8 cellular contexts compared by ENCODE assay signal in genomic region chr15:101965860-101966259, GRCh38.
DNase-seq lines count a peak whose midpoint lies in the region; ATAC-seq and TF ChIP-seq lines count a peak whose summit lies in the region.
"Not testable (repeated sequence)": the region's sequence is repeated elsewhere in the genome, so short reads cannot be mapped to it uniquely, and the experiment has no call there.

No MANE protein-coding gene starts in this region.

- not testable (repeated sequence) for H3K27me3 Mint-ChIP-seq in activated CD8-positive, alpha-beta memory T cell treated with anti-CD3 and anti-CD28 coated beads, Interleukin-2, amount 10 ng/mL, durations not matched to agents 7 days and 5 days; endothelial cell (ENCODE audit: unreplicated experiment)

- TF ChIP-seq CTCF in DND-41 (IDR thresholded peaks at IDR 0.05; ENCODE audit: borderline replicate concordance, extremely low read depth, low read length, poor library complexity, severe bottlenecking); endothelial cell (IDR thresholded peaks at IDR 0.05; ENCODE audit: unreplicated experiment); upper lobe of right lung (IDR thresholded peaks at IDR 0.05): not testable (repeated sequence)

- H3K9me3 Mint-ChIP-seq in activated CD8-positive, alpha-beta memory T cell treated with anti-CD3 and anti-CD28 coated beads, Interleukin-2, amount 10 ng/mL, durations not matched to agents 7 days and 5 days (ENCODE audit: low read depth); endothelial cell (ENCODE audit: unreplicated experiment): not testable (repeated sequence)

- H3K18ac ChIP-seq in mesenchymal stem cell (ENCODE audit: low read depth in 1 of 2, low read length in 2 of 2): not testable (repeated sequence)

- not testable (repeated sequence) for H3K9ac ChIP-seq in DND-41 (ENCODE audit: low read depth, low read length); mesenchymal stem cell (ENCODE audit: low read length)

- H2BK5ac ChIP-seq in mesenchymal stem cell (ENCODE audit: low read depth, low read length, poor library complexity, severe bottlenecking): not testable (repeated sequence)

- not testable (repeated sequence) for H3K4me1 Mint-ChIP-seq in activated CD8-positive, alpha-beta memory T cell treated with anti-CD3 and anti-CD28 coated beads, Interleukin-2, amount 10 ng/mL, durations not matched to agents 7 days and 5 days; endothelial cell (ENCODE audit: unreplicated experiment)

- not testable (repeated sequence) for H2AFZ ChIP-seq in DND-41 (ENCODE audit: low read depth, low read length); mesenchymal stem cell (ENCODE audit: low read depth, low read length)

- H3K27ac Mint-ChIP-seq in activated CD8-positive, alpha-beta memory T cell treated with anti-CD3 and anti-CD28 coated beads, Interleukin-2, amount 10 ng/mL, durations not matched to agents 7 days and 5 days; endothelial cell (ENCODE audit: unreplicated experiment): not testable (repeated sequence)

- WGBS in right cardiac atrium: 94% methylated on average over 8 of the region's 8 CpGs
- 100% methylated on average over 3 of the region's 8 CpGs for WGBS in mesenchymal stem cell

- H3K4ac ChIP-seq in mesenchymal stem cell (ENCODE audit: low read depth in 1 of 2, low read length in 2 of 2): not testable (repeated sequence)

- intact Hi-C loops in right cardiac atrium (cut with DNase I); upper lobe of right lung (cut with DNase I): not testable (repeated sequence)

- CTCF ChIA-PET in activated CD8-positive, alpha-beta memory T cell treated with anti-CD3 and anti-CD28 coated beads, Interleukin-2, amount 10 ng/mL, durations not matched to agents 7 days and 5 days (lab: Charles Lee): not testable (repeated sequence)

- H4K8ac ChIP-seq in mesenchymal stem cell (ENCODE audit: low read length): peak overlapping the region; percentile 29

- not testable (repeated sequence) for H3K23ac ChIP-seq in mesenchymal stem cell (ENCODE audit: low read length in 2 of 2)

- H3K27me3 ChIP-seq in DND-41 (ENCODE audit: insufficient read depth, low read length, poor library complexity); MG63; right cardiac atrium (ENCODE audit: control insufficient read depth, insufficient read depth); mesenchymal stem cell (ENCODE audit: control insufficient read depth in 1 of 2, insufficient read depth in 1 of 2, low read length in 2 of 2); upper lobe of right lung: not testable (repeated sequence)

- H2BK12ac ChIP-seq in mesenchymal stem cell (ENCODE audit: low read length in 2 of 2): not testable (repeated sequence)

- not testable (repeated sequence) for H2BK120ac ChIP-seq in mesenchymal stem cell (ENCODE audit: low read depth, low read length)

- H3K9me3 ChIP-seq in DND-41 (ENCODE audit: insufficient read depth, low read length, severe bottlenecking); MG63; right cardiac atrium (ENCODE audit: control insufficient read depth, low read length); mesenchymal stem cell (ENCODE audit: control insufficient read depth, low read length); upper lobe of right lung: not testable (repeated sequence)

- not testable (repeated sequence) for H3K36me3 Mint-ChIP-seq in activated CD8-positive, alpha-beta memory T cell treated with anti-CD3 and anti-CD28 coated beads, Interleukin-2, amount 10 ng/mL, durations not matched to agents 7 days and 5 days; endothelial cell (ENCODE audit: low read depth, unreplicated experiment)

- not testable (repeated sequence) for H3K4me3 ChIP-seq in DND-41 (ENCODE audit: low read depth in 1 of 2, low read length in 2 of 2); MG63; right cardiac atrium (ENCODE audit: low read length); mesenchymal stem cell (ENCODE audit: insufficient read depth in 1 of 2, low read depth in 1 of 2, low read length in 2 of 2); upper lobe of right lung

- DNase-seq in DND-41: peak; percentile 9
- DNase-seq in MG63: peak; percentile 3
- peak; percentile 39 for DNase-seq in activated CD8-positive, alpha-beta memory T cell treated with anti-CD3 and anti-CD28 coated beads, Interleukin-2, amount 10 ng/mL, durations not matched to agents 7 days and 5 days
- DNase-seq in endothelial cell (ENCODE audit: low spot score): peak; percentile 25
- DNase-seq in right cardiac atrium: peak; percentile 13 to 32 (median 28)
- not testable (repeated sequence) for DNase-seq in mesenchymal stem cell
- DNase-seq in retina: peak; percentile 0
- DNase-seq in upper lobe of right lung: peak; percentile 62

- peak overlapping the region; percentile 19 for H4K91ac ChIP-seq in mesenchymal stem cell (ENCODE audit: low read length)

- ATAC-seq in DND-41 (ENCODE audit: insufficient read depth, low read depth); activated CD8-positive, alpha-beta memory T cell treated with anti-CD3 and anti-CD28 coated beads, Interleukin-2, amount 10 ng/mL, durations not matched to agents 7 days and 5 days; right cardiac atrium; upper lobe of right lung: not testable (repeated sequence)

- H3K4me2 ChIP-seq in DND-41 (ENCODE audit: insufficient read depth, low read length); mesenchymal stem cell (ENCODE audit: low read length, poor library complexity, severe bottlenecking): not testable (repeated sequence)

- H2BK15ac ChIP-seq in mesenchymal stem cell (ENCODE audit: low read depth, poor library complexity, severe bottlenecking): not testable (repeated sequence)

- not testable (repeated sequence) for H3K4me3 Mint-ChIP-seq in activated CD8-positive, alpha-beta memory T cell treated with anti-CD3 and anti-CD28 coated beads, Interleukin-2, amount 10 ng/mL, durations not matched to agents 7 days and 5 days; endothelial cell (ENCODE audit: unreplicated experiment)

- H4K20me1 ChIP-seq in DND-41 (ENCODE audit: insufficient read depth, low read length): not testable (repeated sequence)

- H3K79me2 ChIP-seq in DND-41 (ENCODE audit: insufficient read depth, low read length): not testable (repeated sequence)

- not testable (repeated sequence) for H3K4me1 ChIP-seq in DND-41 (ENCODE audit: insufficient read depth, low read length); right cardiac atrium (ENCODE audit: control insufficient read depth, insufficient read depth, low read length); mesenchymal stem cell (ENCODE audit: control insufficient read depth, insufficient read depth, low read depth, low read length); upper lobe of right lung

- not testable (repeated sequence) for H3K14ac ChIP-seq in mesenchymal stem cell (ENCODE audit: low read length in 2 of 2)

- not testable (repeated sequence) for H3K79me1 ChIP-seq in mesenchymal stem cell (replicated peaks; ENCODE audit: low read length, poor library complexity, severe bottlenecking)

- H3K36me3 ChIP-seq in DND-41 (ENCODE audit: insufficient read depth, low read length); MG63; mesenchymal stem cell (ENCODE audit: control insufficient read depth in 1 of 2, insufficient read depth in 2 of 2, low read depth in 1 of 2, low read length in 2 of 2); upper lobe of right lung: not testable (repeated sequence)

- H2AK5ac ChIP-seq in mesenchymal stem cell (ENCODE audit: low read length, severe bottlenecking): not testable (repeated sequence)

- H3K27ac ChIP-seq in DND-41 (ENCODE audit: low read length); right cardiac atrium (ENCODE audit: low read length); mesenchymal stem cell (ENCODE audit: low read length, poor library complexity, severe bottlenecking); upper lobe of right lung: not testable (repeated sequence)
